In the genomic region with DNA sequence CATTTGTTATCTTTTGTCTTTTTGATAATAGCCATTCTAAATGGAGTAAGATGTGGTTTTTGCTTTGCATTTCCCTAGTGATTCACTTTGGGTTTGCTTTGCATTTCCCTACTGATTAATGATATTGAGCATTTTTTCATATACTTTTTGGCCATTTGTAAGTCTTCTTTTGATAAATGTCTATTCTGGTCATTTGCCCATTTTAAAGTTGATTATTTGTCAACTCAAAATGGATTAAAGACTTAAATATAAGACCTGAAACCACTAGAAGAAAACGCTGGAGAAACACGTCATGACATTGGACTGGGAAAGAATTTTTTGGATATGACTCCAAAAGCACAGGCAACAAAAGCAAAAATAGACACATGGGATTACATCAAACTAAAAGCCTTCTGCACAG, we compare ENCODE assay signal across 21 cellular contexts.
"Had no signal": no experiment of that assay in that cellular context is flagged by ENCODE, and none has a peak within 500 bp of the region (broad histone marks: within the 10 kb centered on the region; RNA-seq: fewer than 3 reads in every experiment).

No MANE protein-coding gene starts in this region.

- FAIRE-seq: HTR-8/SVneo, K562, RCC 7860 had no signal

- DNase-seq: Kasumi-1, MV-4-11, NCI-H1048, NCI-H1105, NCI-H1417, NCI-H1436 treated with DMSO at 0.1 percent for 48 hours, NCI-H1694, NCI-H187 treated with DMSO at 0.1 percent for 48 hours, NCI-H2029 treated with DMSO at 0.1 percent for 48 hours, NCI-H2227 treated with DMSO at 0.1 percent for 48 hours, NCI-H524, NCI-H774, RPMI8226, SHP77, SK-N-SH, SW 1271 had no signal

- H3K27ac ChIP-seq: HL-60, KMS-11 had no signal

- H3K4me2 ChIP-seq: KMS-11, SK-N-SH had no signal

- H3K4me3 ChIP-seq: K562 had no signal

- ATAC-seq: K562 had no signal

- H3K9me3 ChIP-seq: SK-N-SH had no signal
